Comparison of ENCODE assay signal across 25 cellular contexts in the genomic region with DNA sequence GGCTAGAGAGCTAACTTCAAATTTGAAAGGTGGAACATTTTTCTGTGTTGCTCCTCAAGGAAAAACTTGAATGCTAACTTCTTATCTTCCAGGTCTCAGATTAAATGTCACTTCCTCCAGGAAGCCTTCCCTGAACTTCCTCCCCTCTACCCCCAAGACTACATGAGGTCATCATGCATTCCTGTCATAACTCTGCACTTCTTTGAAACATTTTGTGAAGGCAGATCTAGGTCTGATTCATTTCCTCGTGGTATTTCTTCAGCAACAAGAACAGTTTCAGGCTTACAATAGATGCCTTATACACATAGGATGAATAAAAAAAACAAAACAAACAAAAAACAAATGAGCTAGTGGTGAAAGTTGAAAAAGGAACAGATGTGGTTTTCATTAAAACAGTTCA.
DNase-seq lines count a peak whose midpoint lies in the region; ATAC-seq, FAIRE-seq and TF ChIP-seq lines count a peak whose summit lies in the region.
"Had no signal": no experiment of that assay in that cellular context is flagged by ENCODE, and none has a peak within 500 bp of the region (broad histone marks: within the 10 kb centered on the region; RNA-seq: fewer than 3 reads in every experiment).

No MANE protein-coding gene starts in this region.

- no peaks in the 10 kb centered on the region for H3K9me3 Mint-ChIP-seq in nephron progenitor cell
- H3K9me3 Mint-ChIP-seq: GM23338 had no signal

- H3K4me1 Mint-ChIP-seq in nephron progenitor cell = peaks cover 10% of the 10 kb centered on the region

- no peak overlapping the region for H3K4me3 Mint-ChIP-seq in nephron progenitor cell
- H3K4me3 Mint-ChIP-seq: GM23338, HFFc6 had no signal

- H3K56ac ChIP-seq in mesendoderm (ENCODE audit: low read length) = no peak overlapping the region

- H3K36me3 ChIP-seq in breast epithelium = no peaks in the 10 kb centered on the region
- no peaks in the 10 kb centered on the region for H3K36me3 ChIP-seq in mammary epithelial cell (ENCODE audit: insufficient read depth, low read length)
- no peaks in the 10 kb centered on the region for H3K36me3 ChIP-seq in bronchial epithelial cell (ENCODE audit: control insufficient read depth, insufficient read depth, low read length)
- H3K36me3 ChIP-seq in mesendoderm (ENCODE audit: control insufficient read depth, insufficient read depth, low read length) = no peaks in the 10 kb centered on the region
- H3K36me3 ChIP-seq: HAP-1, SJCRH30 had no signal

- no peak overlapping the region for H3K4ac ChIP-seq in mesendoderm (ENCODE audit: low read depth, low read length)

- no peak overlapping the region for H3K18ac ChIP-seq in mesendoderm (ENCODE audit: low read length)

- CTCF ChIA-PET in mammary epithelial cell (lab: Charles Lee; ENCODE audit: low non-redundant PET) = no interaction called here

- no peaks in the 10 kb centered on the region for H3K36me3 Mint-ChIP-seq in nephron progenitor cell (ENCODE audit: low read depth)

- H4K8ac ChIP-seq in mesendoderm (ENCODE audit: low read depth, low read length) = no peak overlapping the region

- WGBS in mammary epithelial cell (ENCODE audit: low coverage, missing lambda C conversion rate) = 0% methylated on average over 1 of the region's 1 CpG
- WGBS in mesendoderm (ENCODE audit: extremely low coverage, insufficient coverage, low lambda C conversion rate) = no CpG with 5 or more reads among the region's 1 CpG

- TF ChIP-seq POLR2A in breast epithelium (IDR thresholded peaks at IDR 0.05) = peak; percentile 6

- no peak for FAIRE-seq in bronchial epithelial cell (lab: Jason Lieb, UNC)
- FAIRE-seq: G401.6 had no signal

- no peak overlapping the region for H2BK120ac ChIP-seq in mesendoderm (ENCODE audit: low read depth, low read length)

- H3K9ac ChIP-seq in mammary epithelial cell (ENCODE audit: insufficient read depth, low read length) = no peak overlapping the region
- H3K9ac ChIP-seq in mesendoderm (ENCODE audit: low read length) = no peak overlapping the region
- H3K9ac ChIP-seq: KMS-11 had no signal

- H3K79me2 ChIP-seq in mammary epithelial cell (ENCODE audit: insufficient read depth, low read length) = no peaks in the 10 kb centered on the region
- no peaks in the 10 kb centered on the region for H3K79me2 ChIP-seq in mesendoderm (ENCODE audit: control insufficient read depth, insufficient read depth, low read length)

- TF ChIP-seq CTCF in breast epithelium (IDR thresholded peaks at IDR 0.05) (no peak), mammary epithelial cell (conservative IDR thresholded peaks at IDR 0.05 in 1 of 2, IDR thresholded peaks at IDR 0.05 in 1 of 2; ENCODE audit: extremely low read depth in 1 of 2, insufficient read depth in 1 of 2, low read depth in 1 of 2, low read length in 2 of 2) (no peak), bronchial epithelial cell (IDR thresholded peaks at IDR 0.05; ENCODE audit: insufficient read depth, low read length, severe bottlenecking) (no peak), nephron progenitor cell (IDR thresholded peaks at IDR 0.05) (no peak)

- intact Hi-C loops in breast epithelium (cut with DNase I; ENCODE audit: low total_unique reads) (no loop called here), mammary epithelial cell (cut with micrococcal nuclease) (no loop called here)

- H3K4me3 ChIP-seq in breast epithelium (no peak overlapping the region), mammary epithelial cell (replicated peaks in 1 of 3; ENCODE audit: insufficient read depth in 1 of 3, low read depth in 2 of 3, low read length in 3 of 3) (no peak overlapping the region), bronchial epithelial cell (ENCODE audit: low read depth, low read length) (no peak overlapping the region), mesendoderm (ENCODE audit: low read length) (no peak overlapping the region)
- H3K4me3 ChIP-seq: GM23338, HAP-1, PC-9, SJCRH30 had no signal

- dilution Hi-C loops in mammary epithelial cell (cut with HindIII; ENCODE audit: low sequenced_read_pairs) = no loop called here

- H3K27ac ChIP-seq in breast epithelium (no peak overlapping the region), mammary epithelial cell (ENCODE audit: insufficient read depth, low read depth, low read length) (no peak overlapping the region), mesendoderm (ENCODE audit: low read depth, low read length) (no peak overlapping the region)
- H3K27ac ChIP-seq: 22Rv1, KMS-11, PC-9, SJCRH30 had no signal

- H2AFZ ChIP-seq in mammary epithelial cell (ENCODE audit: low read depth, low read length) = no peak overlapping the region
- H2AFZ ChIP-seq: GM23338, PC-9 had no signal

- DNase-seq in breast epithelium (ENCODE audit: low spot score in 2 of 2) (no peak), mammary epithelial cell (no peak), bronchial epithelial cell (ENCODE audit: low read depth) (peak; percentile 27), mesendoderm (peak; percentile 50), superior temporal gyrus (ENCODE audit: extremely low spot score) (no peak), T-helper 1 cell (no peak), nephron progenitor cell (no peak)
- DNase-seq: DMS153, HFFc6, IMR-90, NCI-H1048, NCI-H1417, NCI-H1694, NCI-H2029 treated with DMSO at 0.1 percent for 48 hours, NCI-H2227 treated with DMSO at 0.1 percent for 48 hours, NCI-H526 treated with DMSO at 0.1 percent for 48 hours, PC-9, SJCRH30 had no signal

- H4K20me1 ChIP-seq in mammary epithelial cell (ENCODE audit: insufficient read depth, low read length) = no peaks in the 10 kb centered on the region

- no TSS peak for BruUV-seq in mammary epithelial cell (replicated peaks; lab: Mats Ljungman, UMichigan)

- H3K27me3 ChIP-seq in breast epithelium (no peaks in the 10 kb centered on the region), mammary epithelial cell (ENCODE audit: insufficient read depth, low read length) (no peaks in the 10 kb centered on the region), bronchial epithelial cell (ENCODE audit: control insufficient read depth, insufficient read depth, low read length) (no peaks in the 10 kb centered on the region), mesendoderm (ENCODE audit: insufficient read depth, low read length, poor library complexity) (no peaks in the 10 kb centered on the region)
- H3K27me3 ChIP-seq: SJCRH30 had no signal

- peaks cover 5% of the 10 kb centered on the region for H3K27me3 Mint-ChIP-seq in nephron progenitor cell (ENCODE audit: low read depth, poor library complexity)

- no peak for ATAC-seq in HG03095 (IDR thresholded peaks at IDR 0.05; ENCODE audit: unreplicated experiment)
- ATAC-seq: GM23338, Right ventricle myocardium inferior had no signal

- no peaks in the 10 kb centered on the region for H3K4me1 ChIP-seq in breast epithelium
- H3K4me1 ChIP-seq in mammary epithelial cell (ENCODE audit: insufficient read depth, low read length) = no peaks in the 10 kb centered on the region
- H3K4me1 ChIP-seq in mesendoderm (ENCODE audit: control insufficient read depth, low read depth, low read length) = no peaks in the 10 kb centered on the region
- H3K4me1 ChIP-seq: HAP-1, SJCRH30 had no signal

- H3K4me2 ChIP-seq in mammary epithelial cell (ENCODE audit: insufficient read depth, low read depth, low read length) (no peak overlapping the region), mesendoderm (ENCODE audit: low read length) (no peak overlapping the region)
- H3K4me2 ChIP-seq: GM23338, KMS-11, PC-9 had no signal

- no peak overlapping the region for H3K27ac Mint-ChIP-seq in nephron progenitor cell
- H3K27ac Mint-ChIP-seq: GM23338, HFFc6 had no signal

- H3K9me3 ChIP-seq in breast epithelium (peaks cover 0 to 12% of the 10 kb centered on the region in 2 donors), mammary epithelial cell (replicated peaks; ENCODE audit: insufficient read depth, low read length) (peaks cover 2% of the 10 kb centered on the region)
- H3K9me3 ChIP-seq: HAP-1, SJCRH30 had no signal

- no peak overlapping the region for H4K5ac ChIP-seq in mesendoderm (ENCODE audit: low read length)

- no peaks in the 10 kb centered on the region for H3K79me1 ChIP-seq in mesendoderm (ENCODE audit: low read length)

- H3K23ac ChIP-seq in mesendoderm (ENCODE audit: low read length) = no peak overlapping the region

- in situ Hi-C loops in mammary epithelial cell (cut with MboI; ENCODE audit: low sequenced_read_pairs in 2 of 2) = no loop called here

- H2BK5ac ChIP-seq in mesendoderm (ENCODE audit: low read length) = no peak overlapping the region

- H2AK5ac ChIP-seq in mesendoderm (ENCODE audit: low read length) = no peak overlapping the region

- H2BK15ac ChIP-seq in mesendoderm (replicated peaks; ENCODE audit: low read depth) = no peak overlapping the region

Comparison
In these comparisons a context has a peak if more than half of its experiments do, and no peak if none do; other contexts are left out.
1. DNase-seq: peak in bronchial epithelial cell (single experiment) and mesendoderm (single experiment); none in breast epithelium (0 of 2), mammary epithelial cell (single experiment), superior temporal gyrus (single experiment), T-helper 1 cell (0 of 5) and nephron progenitor cell (single experiment).